ENCODE assay signal across 1 cellular context in the genomic region with DNA sequence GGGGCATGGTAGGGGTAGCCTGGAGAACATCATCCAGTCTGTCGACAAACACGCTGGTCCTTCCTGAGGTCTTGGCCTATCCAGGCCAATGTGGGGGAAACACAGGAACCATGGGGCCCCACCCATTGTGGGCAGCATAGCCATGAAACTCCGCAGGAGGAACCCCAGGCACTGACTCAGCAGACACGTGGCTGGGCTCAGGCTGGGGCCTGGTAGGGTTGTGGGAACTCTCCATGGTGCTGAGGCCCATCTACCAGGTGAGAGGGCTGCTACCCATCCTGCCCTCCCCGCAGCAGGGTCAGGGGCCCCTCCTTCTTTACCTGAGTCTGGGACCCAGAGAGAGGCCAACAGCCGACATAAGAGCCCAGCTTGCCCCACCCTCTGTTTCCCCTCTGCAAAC.
A peak's percentile ranks its signal among the peaks of the same experiment; 100 is the strongest.
TF ChIP-seq lines count a peak whose summit lies in the region.

No MANE protein-coding gene starts in this region.

TF ChIP-seq in HepG2, 621 proteins besides CTCF, POLR2A, EP300 and RAD21 (continues in another document):
- TF ChIP-seq, protein P1, sequence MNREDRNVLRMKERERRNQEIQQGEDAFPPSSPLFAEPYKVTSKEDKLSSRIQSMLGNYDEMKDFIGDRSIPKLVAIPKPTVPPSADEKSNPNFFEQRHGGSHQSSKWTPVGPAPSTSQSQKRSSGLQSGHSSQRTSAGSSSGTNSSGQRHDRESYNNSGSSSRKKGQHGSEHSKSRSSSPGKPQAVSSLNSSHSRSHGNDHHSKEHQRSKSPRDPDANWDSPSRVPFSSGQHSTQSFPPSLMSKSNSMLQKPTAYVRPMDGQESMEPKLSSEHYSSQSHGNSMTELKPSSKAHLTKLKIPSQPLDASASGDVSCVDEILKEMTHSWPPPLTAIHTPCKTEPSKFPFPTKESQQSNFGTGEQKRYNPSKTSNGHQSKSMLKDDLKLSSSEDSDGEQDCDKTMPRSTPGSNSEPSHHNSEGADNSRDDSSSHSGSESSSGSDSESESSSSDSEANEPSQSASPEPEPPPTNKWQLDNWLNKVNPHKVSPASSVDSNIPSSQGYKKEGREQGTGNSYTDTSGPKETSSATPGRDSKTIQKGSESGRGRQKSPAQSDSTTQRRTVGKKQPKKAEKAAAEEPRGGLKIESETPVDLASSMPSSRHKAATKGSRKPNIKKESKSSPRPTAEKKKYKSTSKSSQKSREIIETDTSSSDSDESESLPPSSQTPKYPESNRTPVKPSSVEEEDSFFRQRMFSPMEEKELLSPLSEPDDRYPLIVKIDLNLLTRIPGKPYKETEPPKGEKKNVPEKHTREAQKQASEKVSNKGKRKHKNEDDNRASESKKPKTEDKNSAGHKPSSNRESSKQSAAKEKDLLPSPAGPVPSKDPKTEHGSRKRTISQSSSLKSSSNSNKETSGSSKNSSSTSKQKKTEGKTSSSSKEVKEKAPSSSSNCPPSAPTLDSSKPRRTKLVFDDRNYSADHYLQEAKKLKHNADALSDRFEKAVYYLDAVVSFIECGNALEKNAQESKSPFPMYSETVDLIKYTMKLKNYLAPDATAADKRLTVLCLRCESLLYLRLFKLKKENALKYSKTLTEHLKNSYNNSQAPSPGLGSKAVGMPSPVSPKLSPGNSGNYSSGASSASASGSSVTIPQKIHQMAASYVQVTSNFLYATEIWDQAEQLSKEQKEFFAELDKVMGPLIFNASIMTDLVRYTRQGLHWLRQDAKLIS (CRISPR knock-in tag; IDR thresholded peaks at IDR 0.05): no peak
- TF ChIP-seq ZBTB7B (CRISPR knock-in tag; IDR thresholded peaks at IDR 0.05) (no peak), ZNF746 (CRISPR knock-in tag; IDR thresholded peaks at IDR 0.05) (no peak), RXRB (CRISPR knock-in tag; IDR thresholded peaks at IDR 0.05; ENCODE audit: borderline replicate concordance) (0 out of 2 replicates have a peak, but pooled peaks have one; percentile 41), ZNF430 (CRISPR knock-in tag; IDR thresholded peaks at IDR 0.05) (peak; percentile 47; the same call in 1 of the 2 replicates), ISL2 (CRISPR knock-in tag; IDR thresholded peaks at IDR 0.05) (0 out of 2 replicates have a peak, but pooled peaks have one; percentile 37), ZNF468 (CRISPR knock-in tag; IDR thresholded peaks at IDR 0.05) (no peak), MXI1 (IDR thresholded peaks at IDR 0.05; ENCODE audit: borderline replicate concordance, low read depth, low read length) (peak; percentile 90; the same call in 2 of the 3 replicates), EHMT2 (IDR thresholded peaks at IDR 0.05; ENCODE audit: borderline replicate concordance, low read depth, low read length) (peak; percentile 89; the same call in 1 of the 2 replicates), CHD2 (IDR thresholded peaks at IDR 0.05; ENCODE audit: low read depth, low read length) (no peak), ARNTL (CRISPR knock-in tag; IDR thresholded peaks at IDR 0.05) (no peak), SIX4 (CRISPR knock-in tag; IDR thresholded peaks at IDR 0.05) (0 out of 2 replicates have a peak, but pooled peaks have one; percentile 29), ZC3H4 (CRISPR knock-in tag; IDR thresholded peaks at IDR 0.05; ENCODE audit: borderline replicate concordance) (no peak), MAF1 (CRISPR knock-in tag; IDR thresholded peaks at IDR 0.05; ENCODE audit: borderline replicate concordance) (peak; percentile 76; the same call in 1 of the 2 replicates), ZNF451 (CRISPR knock-in tag; IDR thresholded peaks at IDR 0.05) (no peak), SIN3A (IDR thresholded peaks at IDR 0.05; ENCODE audit: borderline replicate concordance, low read depth, low read length) (peak; percentile 65; the same call in 1 of the 2 replicates), U2AF1 (optimal IDR thresholded peaks at IDR 0.05; ENCODE audit: low read depth, low read length) (no peak), ZSCAN21 (CRISPR knock-in tag; IDR thresholded peaks at IDR 0.05; ENCODE audit: borderline replicate concordance) (0 out of 2 replicates have a peak, but pooled peaks have one; percentile 38), SMC3 (IDR thresholded peaks at IDR 0.05; ENCODE audit: low read length) (no peak), KLF15 (CRISPR knock-in tag; IDR thresholded peaks at IDR 0.05; ENCODE audit: borderline replicate concordance) (no peak), NCOR1 (IDR thresholded peaks at IDR 0.05; ENCODE audit: borderline replicate concordance, low read length) (no peak), SP2 (CRISPR knock-in tag; IDR thresholded peaks at IDR 0.05) (no peak), PPARG (CRISPR knock-in tag; conservative IDR thresholded peaks at IDR 0.05) (0 out of 2 replicates have a peak, but pooled peaks have one; percentile 21), SRSF4 (IDR thresholded peaks at IDR 0.05; ENCODE audit: low read depth, low read length, poor library complexity, severe bottlenecking) (no peak), HOXD1 (CRISPR knock-in tag; IDR thresholded peaks at IDR 0.05) (peak; percentile 64; the same call in 1 of the 2 replicates), TOE1 (CRISPR knock-in tag; IDR thresholded peaks at IDR 0.05) (no peak), ZNF234 (CRISPR knock-in tag; conservative IDR thresholded peaks at IDR 0.05) (no peak), XRCC5 (optimal IDR thresholded peaks at IDR 0.05; ENCODE audit: low read length) (peak; percentile 23), SUZ12 (IDR thresholded peaks at IDR 0.05; ENCODE audit: low read depth, low read length) (no peak), KLF6 (CRISPR knock-in tag; IDR thresholded peaks at IDR 0.05) (0 out of 2 replicates have a peak, but pooled peaks have one; percentile 35), SNAI1 (CRISPR knock-in tag; IDR thresholded peaks at IDR 0.05; ENCODE audit: borderline replicate concordance) (no peak), KLF13 (CRISPR knock-in tag; IDR thresholded peaks at IDR 0.05) (no peak), SALL1 (CRISPR knock-in tag; IDR thresholded peaks at IDR 0.05) (peak; percentile 82), GPN1 (CRISPR knock-in tag; IDR thresholded peaks at IDR 0.05; ENCODE audit: borderline replicate concordance) (no peak), KMT2B (CRISPR knock-in tag; IDR thresholded peaks at IDR 0.05) (0 out of 2 replicates have a peak, but pooled peaks have one; percentile 27), HDAC2 (CRISPR knock-in tag; IDR thresholded peaks at IDR 0.05) (peak; percentile 54; the same call in 1 of the 2 replicates)
- TF ChIP-seq, protein P2, sequence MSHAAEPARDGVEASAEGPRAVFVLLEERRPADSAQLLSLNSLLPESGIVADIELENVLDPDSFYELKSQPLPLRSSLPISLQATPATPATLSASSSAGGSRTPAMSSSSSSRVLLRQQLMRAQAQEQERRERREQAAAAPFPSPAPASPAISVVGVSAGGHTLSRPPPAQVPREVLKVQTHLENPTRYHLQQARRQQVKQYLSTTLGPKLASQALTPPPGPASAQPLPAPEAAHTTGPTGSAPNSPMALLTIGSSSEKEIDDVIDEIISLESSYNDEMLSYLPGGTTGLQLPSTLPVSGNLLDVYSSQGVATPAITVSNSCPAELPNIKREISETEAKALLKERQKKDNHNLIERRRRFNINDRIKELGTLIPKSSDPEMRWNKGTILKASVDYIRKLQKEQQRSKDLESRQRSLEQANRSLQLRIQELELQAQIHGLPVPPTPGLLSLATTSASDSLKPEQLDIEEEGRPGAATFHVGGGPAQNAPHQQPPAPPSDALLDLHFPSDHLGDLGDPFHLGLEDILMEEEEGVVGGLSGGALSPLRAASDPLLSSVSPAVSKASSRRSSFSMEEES (CRISPR knock-in tag; IDR thresholded peaks at IDR 0.05): peak; percentile 69
- TF ChIP-seq, protein P3, sequence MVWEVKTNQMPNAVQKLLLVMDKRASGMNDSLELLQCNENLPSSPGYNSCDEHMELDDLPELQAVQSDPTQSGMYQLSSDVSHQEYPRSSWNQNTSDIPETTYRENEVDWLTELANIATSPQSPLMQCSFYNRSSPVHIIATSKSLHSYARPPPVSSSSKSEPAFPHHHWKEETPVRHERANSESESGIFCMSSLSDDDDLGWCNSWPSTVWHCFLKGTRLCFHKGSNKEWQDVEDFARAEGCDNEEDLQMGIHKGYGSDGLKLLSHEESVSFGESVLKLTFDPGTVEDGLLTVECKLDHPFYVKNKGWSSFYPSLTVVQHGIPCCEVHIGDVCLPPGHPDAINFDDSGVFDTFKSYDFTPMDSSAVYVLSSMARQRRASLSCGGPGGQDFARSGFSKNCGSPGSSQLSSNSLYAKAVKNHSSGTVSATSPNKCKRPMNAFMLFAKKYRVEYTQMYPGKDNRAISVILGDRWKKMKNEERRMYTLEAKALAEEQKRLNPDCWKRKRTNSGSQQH (CRISPR knock-in tag; IDR thresholded peaks at IDR 0.05; ENCODE audit: low read depth): 0 out of 2 replicates have a peak, but pooled peaks have one; percentile 62
- TF ChIP-seq, protein P4, sequence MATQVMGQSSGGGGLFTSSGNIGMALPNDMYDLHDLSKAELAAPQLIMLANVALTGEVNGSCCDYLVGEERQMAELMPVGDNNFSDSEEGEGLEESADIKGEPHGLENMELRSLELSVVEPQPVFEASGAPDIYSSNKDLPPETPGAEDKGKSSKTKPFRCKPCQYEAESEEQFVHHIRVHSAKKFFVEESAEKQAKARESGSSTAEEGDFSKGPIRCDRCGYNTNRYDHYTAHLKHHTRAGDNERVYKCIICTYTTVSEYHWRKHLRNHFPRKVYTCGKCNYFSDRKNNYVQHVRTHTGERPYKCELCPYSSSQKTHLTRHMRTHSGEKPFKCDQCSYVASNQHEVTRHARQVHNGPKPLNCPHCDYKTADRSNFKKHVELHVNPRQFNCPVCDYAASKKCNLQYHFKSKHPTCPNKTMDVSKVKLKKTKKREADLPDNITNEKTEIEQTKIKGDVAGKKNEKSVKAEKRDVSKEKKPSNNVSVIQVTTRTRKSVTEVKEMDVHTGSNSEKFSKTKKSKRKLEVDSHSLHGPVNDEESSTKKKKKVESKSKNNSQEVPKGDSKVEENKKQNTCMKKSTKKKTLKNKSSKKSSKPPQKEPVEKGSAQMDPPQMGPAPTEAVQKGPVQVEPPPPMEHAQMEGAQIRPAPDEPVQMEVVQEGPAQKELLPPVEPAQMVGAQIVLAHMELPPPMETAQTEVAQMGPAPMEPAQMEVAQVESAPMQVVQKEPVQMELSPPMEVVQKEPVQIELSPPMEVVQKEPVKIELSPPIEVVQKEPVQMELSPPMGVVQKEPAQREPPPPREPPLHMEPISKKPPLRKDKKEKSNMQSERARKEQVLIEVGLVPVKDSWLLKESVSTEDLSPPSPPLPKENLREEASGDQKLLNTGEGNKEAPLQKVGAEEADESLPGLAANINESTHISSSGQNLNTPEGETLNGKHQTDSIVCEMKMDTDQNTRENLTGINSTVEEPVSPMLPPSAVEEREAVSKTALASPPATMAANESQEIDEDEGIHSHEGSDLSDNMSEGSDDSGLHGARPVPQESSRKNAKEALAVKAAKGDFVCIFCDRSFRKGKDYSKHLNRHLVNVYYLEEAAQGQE (IDR thresholded peaks at IDR 0.05; ENCODE audit: borderline replicate concordance in 1 of 2, low read depth in 1 of 2, low read length in 2 of 2): peak; percentile 95 to 96
- TF ChIP-seq, protein P5, sequence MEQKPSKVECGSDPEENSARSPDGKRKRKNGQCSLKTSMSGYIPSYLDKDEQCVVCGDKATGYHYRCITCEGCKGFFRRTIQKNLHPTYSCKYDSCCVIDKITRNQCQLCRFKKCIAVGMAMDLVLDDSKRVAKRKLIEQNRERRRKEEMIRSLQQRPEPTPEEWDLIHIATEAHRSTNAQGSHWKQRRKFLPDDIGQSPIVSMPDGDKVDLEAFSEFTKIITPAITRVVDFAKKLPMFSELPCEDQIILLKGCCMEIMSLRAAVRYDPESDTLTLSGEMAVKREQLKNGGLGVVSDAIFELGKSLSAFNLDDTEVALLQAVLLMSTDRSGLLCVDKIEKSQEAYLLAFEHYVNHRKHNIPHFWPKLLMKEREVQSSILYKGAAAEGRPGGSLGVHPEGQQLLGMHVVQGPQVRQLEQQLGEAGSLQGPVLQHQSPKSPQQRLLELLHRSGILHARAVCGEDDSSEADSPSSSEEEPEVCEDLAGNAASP (CRISPR knock-in tag; IDR thresholded peaks at IDR 0.05; ENCODE audit: borderline replicate concordance): peak; percentile 35; the same call in 1 of the 2 replicates
- TF ChIP-seq, protein P6, sequence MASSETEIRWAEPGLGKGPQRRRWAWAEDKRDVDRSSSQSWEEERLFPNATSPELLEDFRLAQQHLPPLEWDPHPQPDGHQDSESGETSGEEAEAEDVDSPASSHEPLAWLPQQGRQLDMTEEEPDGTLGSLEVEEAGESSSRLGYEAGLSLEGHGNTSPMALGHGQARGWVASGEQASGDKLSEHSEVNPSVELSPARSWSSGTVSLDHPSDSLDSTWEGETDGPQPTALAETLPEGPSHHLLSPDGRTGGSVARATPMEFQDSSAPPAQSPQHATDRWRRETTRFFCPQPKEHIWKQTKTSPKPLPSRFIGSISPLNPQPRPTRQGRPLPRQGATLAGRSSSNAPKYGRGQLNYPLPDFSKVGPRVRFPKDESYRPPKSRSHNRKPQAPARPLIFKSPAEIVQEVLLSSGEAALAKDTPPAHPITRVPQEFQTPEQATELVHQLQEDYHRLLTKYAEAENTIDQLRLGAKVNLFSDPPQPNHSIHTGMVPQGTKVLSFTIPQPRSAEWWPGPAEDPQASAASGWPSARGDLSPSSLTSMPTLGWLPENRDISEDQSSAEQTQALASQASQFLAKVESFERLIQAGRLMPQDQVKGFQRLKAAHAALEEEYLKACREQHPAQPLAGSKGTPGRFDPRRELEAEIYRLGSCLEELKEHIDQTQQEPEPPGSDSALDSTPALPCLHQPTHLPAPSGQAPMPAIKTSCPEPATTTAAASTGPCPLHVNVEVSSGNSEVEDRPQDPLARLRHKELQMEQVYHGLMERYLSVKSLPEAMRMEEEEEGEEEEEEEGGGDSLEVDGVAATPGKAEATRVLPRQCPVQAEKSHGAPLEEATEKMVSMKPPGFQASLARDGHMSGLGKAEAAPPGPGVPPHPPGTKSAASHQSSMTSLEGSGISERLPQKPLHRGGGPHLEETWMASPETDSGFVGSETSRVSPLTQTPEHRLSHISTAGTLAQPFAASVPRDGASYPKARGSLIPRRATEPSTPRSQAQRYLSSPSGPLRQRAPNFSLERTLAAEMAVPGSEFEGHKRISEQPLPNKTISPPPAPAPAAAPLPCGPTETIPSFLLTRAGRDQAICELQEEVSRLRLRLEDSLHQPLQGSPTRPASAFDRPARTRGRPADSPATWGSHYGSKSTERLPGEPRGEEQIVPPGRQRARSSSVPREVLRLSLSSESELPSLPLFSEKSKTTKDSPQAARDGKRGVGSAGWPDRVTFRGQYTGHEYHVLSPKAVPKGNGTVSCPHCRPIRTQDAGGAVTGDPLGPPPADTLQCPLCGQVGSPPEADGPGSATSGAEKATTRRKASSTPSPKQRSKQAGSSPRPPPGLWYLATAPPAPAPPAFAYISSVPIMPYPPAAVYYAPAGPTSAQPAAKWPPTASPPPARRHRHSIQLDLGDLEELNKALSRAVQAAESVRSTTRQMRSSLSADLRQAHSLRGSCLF (CRISPR knock-in tag; IDR thresholded peaks at IDR 0.05; ENCODE audit: borderline replicate concordance): no peak
